ENCODE assay signal across 1 cellular context in genomic region chr15:52020253-52021085, GRCh38.
TF ChIP-seq lines count a peak whose summit lies in the region.

No MANE protein-coding gene starts in this region.

TF ChIP-seq in HepG2, 621 proteins besides CTCF, POLR2A, EP300 and RAD21 (continued from another document):
- TF ChIP-seq ZNF383 (CRISPR knock-in tag; IDR thresholded peaks at IDR 0.05; ENCODE audit: borderline replicate concordance) = no peak
